In the genomic region with DNA sequence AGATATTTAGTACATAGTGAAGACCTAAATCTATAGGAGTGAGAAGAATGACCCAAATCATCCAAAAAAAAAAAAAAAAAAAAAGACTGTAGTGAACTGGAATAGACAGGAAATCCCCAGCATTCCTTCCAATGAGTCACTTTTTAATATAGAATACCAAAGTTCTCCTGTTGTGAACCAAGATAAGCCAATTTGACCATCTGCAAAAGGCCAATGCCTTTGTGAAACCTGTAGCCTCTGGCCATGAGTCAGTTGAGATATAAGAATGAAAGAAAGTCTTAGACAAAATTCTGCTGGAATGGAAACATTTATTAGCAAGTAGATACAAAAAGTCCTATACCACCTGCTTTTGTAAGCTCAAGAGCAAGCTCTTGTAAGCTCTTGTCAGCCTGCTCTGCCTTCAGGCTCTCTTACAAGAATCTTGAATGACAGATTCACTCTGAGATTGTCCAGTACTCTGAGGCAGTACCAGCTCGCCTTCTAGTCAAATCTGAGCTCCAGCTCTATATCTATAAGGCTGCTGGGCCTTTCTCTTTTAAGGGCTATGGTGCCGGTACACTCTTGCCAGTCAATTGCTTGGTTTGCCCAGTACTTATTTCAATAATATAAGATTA, we compare ENCODE assay signal across 13 cellular contexts.
DNase-seq lines count a peak whose midpoint lies in the region; ATAC-seq lines count a peak whose summit lies in the region.
"Had no signal": no experiment of that assay in that cellular context is flagged by ENCODE, and none has a peak within 500 bp of the region (broad histone marks: within the 10 kb centered on the region; RNA-seq: fewer than 3 reads in every experiment).

No MANE protein-coding gene starts in this region.

- peaks cover 16% of the 10 kb centered on the region for H3K4me1 ChIP-seq in SJCRH30

- H3K36me3 Mint-ChIP-seq in T-helper 2 cell treated with Interferon-gamma antibody and Interleukin-4, amounts not matched to agents 5 μg/mL and 100 μg/mL, for 36 hours (ENCODE audit: low read depth) = no peaks in the 10 kb centered on the region
- H3K36me3 Mint-ChIP-seq: natural killer cell treated with Interleukin-12 subunit alpha and Interleukin-12 subunit beta and Interleukin-15 and Interleukin-18, amount 100 ng/mL, for 72 hours had no signal

- no peak overlapping the region for H3K27ac Mint-ChIP-seq in T-helper 2 cell treated with Interferon-gamma antibody and Interleukin-4, amounts not matched to agents 5 μg/mL and 100 μg/mL, for 36 hours
- H3K27ac Mint-ChIP-seq: natural killer cell treated with Interleukin-12 subunit alpha and Interleukin-12 subunit beta and Interleukin-15 and Interleukin-18, amount 100 ng/mL, for 72 hours had no signal

- no peaks in the 10 kb centered on the region for H3K36me3 ChIP-seq in SJCRH30

- H3K9me3 ChIP-seq in SJCRH30 (replicated peaks) = peaks cover 27% of the 10 kb centered on the region

- H3K27ac ChIP-seq in SJCRH30 = peak overlapping the region; percentile 54

- ATAC-seq in HG02759 (IDR thresholded peaks at IDR 0.05; ENCODE audit: unreplicated experiment) = no peak
- ATAC-seq: natural killer cell treated with Interleukin-12 subunit alpha and Interleukin-12 subunit beta and Interleukin-15 and Interleukin-18, amount 100 ng/mL, for 72 hours had no signal

- peaks cover 5% of the 10 kb centered on the region for H3K9me3 Mint-ChIP-seq in T-helper 2 cell treated with Interferon-gamma antibody and Interleukin-4, amounts not matched to agents 5 μg/mL and 100 μg/mL, for 36 hours

- no peaks in the 10 kb centered on the region for H3K27me3 Mint-ChIP-seq in T-helper 2 cell treated with Interferon-gamma antibody and Interleukin-4, amounts not matched to agents 5 μg/mL and 100 μg/mL, for 36 hours (ENCODE audit: low read depth)
- H3K27me3 Mint-ChIP-seq: natural killer cell treated with Interleukin-12 subunit alpha and Interleukin-12 subunit beta and Interleukin-15 and Interleukin-18, amount 100 ng/mL, for 72 hours had no signal

- H3K4me3 Mint-ChIP-seq in T-helper 2 cell treated with Interferon-gamma antibody and Interleukin-4, amounts not matched to agents 5 μg/mL and 100 μg/mL, for 36 hours = no peak overlapping the region
- H3K4me3 Mint-ChIP-seq: natural killer cell treated with Interleukin-12 subunit alpha and Interleukin-12 subunit beta and Interleukin-15 and Interleukin-18, amount 100 ng/mL, for 72 hours had no signal

- no peaks in the 10 kb centered on the region for H3K27me3 ChIP-seq in SJCRH30

- DNase-seq in GM04503 (ENCODE audit: low read depth) (peak; percentile 10), SJCRH30 (peak; percentile 29 to 49), fibroblast of gingiva (ENCODE audit: low read depth) (peak; percentile 31), renal cortical epithelial cell (ENCODE audit: low read depth) (peak; percentile 54), activated T-cell treated with anti-CD3 and anti-CD28 coated beads for 4 hours (no peak), NCI-H146 (lab: John Stamatoyannopoulos, UW) (no peak)
- DNase-seq in T-helper 2 cell treated with Interferon-gamma antibody and Interleukin-4, amounts not matched to agents 5 μg/mL and 100 μg/mL, for 36 hours (ENCODE audit: low spot score) = no peak
- DNase-seq: activated CD4-positive, alpha-beta T cell treated with anti-CD3 and anti-CD28 coated beads for 1 hour; effector CD4-positive, alpha-beta T cell; Kasumi-1; SIG-M5 had no signal

- no peaks in the 10 kb centered on the region for H3K4me1 Mint-ChIP-seq in T-helper 2 cell treated with Interferon-gamma antibody and Interleukin-4, amounts not matched to agents 5 μg/mL and 100 μg/mL, for 36 hours (ENCODE audit: low read depth)

- H3K4me3 ChIP-seq in SJCRH30 = no peak overlapping the region

Comparison
In these comparisons a context has a peak if more than half of its experiments do, and no peak if none do; other contexts are left out.
1. DNase-seq: peak in GM04503 (single experiment), SJCRH30 (2 of 2), fibroblast of gingiva (single experiment) and renal cortical epithelial cell (single experiment); none in activated T-cell treated with anti-CD3 and anti-CD28 coated beads for 4 hours (single experiment), T-helper 2 cell treated with Interferon-gamma antibody and Interleukin-4, amounts not matched to agents 5 μg/mL and 100 μg/mL, for 36 hours (single experiment) and NCI-H146 (single experiment).